Comparison of ENCODE assay signal across 1 cellular context in the genomic region with DNA sequence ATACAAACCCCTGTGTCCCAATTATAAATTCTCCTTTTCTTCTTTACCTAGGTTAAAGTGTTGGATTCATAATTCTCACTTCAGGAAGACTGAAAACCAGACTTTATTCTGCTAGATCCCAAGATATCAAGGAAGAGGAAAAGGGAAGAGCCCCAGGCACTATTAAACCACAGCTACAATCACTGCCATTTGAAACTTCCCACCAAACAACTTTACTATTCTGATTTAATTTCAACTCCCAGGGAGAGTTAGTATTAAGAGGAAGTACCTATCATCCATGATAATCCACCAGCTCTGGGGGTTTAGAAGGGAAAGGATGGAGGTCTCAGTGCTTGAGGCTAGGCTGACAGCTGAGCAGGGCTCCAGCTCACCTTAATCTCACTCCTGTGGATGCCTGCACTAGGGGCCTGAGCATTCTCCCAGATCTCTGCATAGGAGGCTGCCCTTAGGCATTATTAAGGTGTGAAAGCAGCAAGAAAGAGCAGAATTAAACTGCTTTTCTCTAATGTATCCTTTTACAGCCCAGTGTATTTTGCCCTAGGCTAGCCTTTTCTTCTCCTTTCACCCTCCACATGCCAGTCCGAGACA.
TF ChIP-seq lines count a peak whose summit lies in the region.

No MANE protein-coding gene starts in this region.

TF ChIP-seq in H1, 55 proteins besides CTCF, POLR2A, EP300 and RAD21:
- no peak for TF ChIP-seq USF2 (IDR thresholded peaks at IDR 0.05; ENCODE audit: low read length)
- TF ChIP-seq CEBPB (IDR thresholded peaks at IDR 0.05; ENCODE audit: low read depth, low read length), result no peak
- no peak for TF ChIP-seq BRCA1 (IDR thresholded peaks at IDR 0.05; ENCODE audit: low read depth, low read length)
- TF ChIP-seq CHD2 (IDR thresholded peaks at IDR 0.05; ENCODE audit: low read length), result no peak
- TF ChIP-seq CREB1 (IDR thresholded peaks at IDR 0.05), result no peak
- no peak for TF ChIP-seq TBP (IDR thresholded peaks at IDR 0.05; ENCODE audit: low read depth, low read length)
- TF ChIP-seq CBX8 (IDR thresholded peaks at IDR 0.05; ENCODE audit: borderline replicate concordance, low read depth, low read length), result no peak
- TF ChIP-seq, protein P1, sequence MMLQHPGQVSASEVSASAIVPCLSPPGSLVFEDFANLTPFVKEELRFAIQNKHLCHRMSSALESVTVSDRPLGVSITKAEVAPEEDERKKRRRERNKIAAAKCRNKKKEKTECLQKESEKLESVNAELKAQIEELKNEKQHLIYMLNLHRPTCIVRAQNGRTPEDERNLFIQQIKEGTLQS (IDR thresholded peaks at IDR 0.05; ENCODE audit: insufficient read depth, low read depth, low read length), result no peak
- TF ChIP-seq EGR1 (IDR thresholded peaks at IDR 0.05; ENCODE audit: borderline replicate concordance, low read depth, low read length), result no peak
- TF ChIP-seq HDAC6 (IDR thresholded peaks at IDR 0.05; ENCODE audit: low read depth, low read length), result no peak
